8 cellular contexts compared by ENCODE assay signal in the genomic region with DNA sequence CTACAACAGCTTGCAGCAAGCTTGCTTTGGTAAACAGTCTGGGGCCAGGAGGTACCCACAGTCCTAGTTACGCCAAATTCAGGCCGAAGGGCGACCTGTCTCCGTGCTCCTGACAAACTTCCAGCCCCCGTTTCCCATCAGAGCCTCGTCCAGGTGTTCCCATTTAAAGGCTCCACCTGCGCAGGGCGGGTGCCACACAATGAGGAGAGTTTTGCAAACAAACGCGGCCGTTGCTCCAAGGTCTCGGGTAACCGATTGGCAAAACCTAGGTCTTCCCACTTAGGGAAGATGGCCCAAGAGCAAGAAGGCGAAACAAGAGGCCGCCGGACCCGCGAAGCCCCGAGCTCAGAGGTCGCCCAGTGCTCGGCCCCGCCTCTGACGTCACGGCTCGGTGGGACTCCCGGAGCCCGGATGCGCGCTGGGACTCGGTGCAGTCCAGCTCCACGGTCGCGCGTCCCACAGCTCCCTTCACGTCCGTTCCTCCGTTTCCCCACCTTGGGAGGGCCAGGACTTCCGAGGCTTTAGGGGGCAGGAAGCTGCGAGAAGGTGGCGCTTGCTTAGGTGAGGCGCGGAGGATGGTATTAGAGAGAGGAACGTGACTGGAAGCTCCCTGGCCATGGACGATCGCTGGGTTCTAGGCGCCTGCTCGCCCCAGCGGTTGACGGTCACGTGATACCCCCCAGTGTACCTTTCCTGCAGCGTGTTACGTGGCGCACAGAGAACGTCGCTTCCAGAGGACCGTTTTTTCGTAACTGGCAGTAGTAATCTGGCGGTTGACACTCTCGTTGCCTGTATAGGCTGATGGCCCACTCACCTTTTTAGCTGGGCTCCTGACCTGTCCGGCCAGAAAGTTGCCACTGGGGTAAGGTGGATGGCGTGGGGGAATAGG.
DNase-seq lines count a peak whose midpoint lies in the region; ATAC-seq, FAIRE-seq and TF ChIP-seq lines count a peak whose summit lies in the region.

No MANE protein-coding gene starts in this region.

- ATAC-seq in HG03045 (IDR thresholded peaks at IDR 0.05; ENCODE audit: unreplicated experiment), result peak; percentile 93

- peak; percentile 83 for FAIRE-seq in GM18507 (lab: Jason Lieb, UNC)

- peak; percentile 54 for DNase-seq in GM18507 (ENCODE audit: extremely low spot score, insufficient read length, low read depth)
- peak; percentile 80 for DNase-seq in RPMI8226
- peak; percentile 23 for DNase-seq in activated naive CD8-positive, alpha-beta T cell treated with anti-CD3 and anti-CD28 coated beads, Interleukin-2, amount 50 U/mL, for 16 hours (ENCODE audit: low read depth, low spot score)
- DNase-seq in hypothalamus (lab: John Stamatoyannopoulos, UW), result peak in 43 of 51 donors; percentile 3 to 67 (median 29)
- peak; percentile 25 to 51 for DNase-seq in stimulated activated CD4-positive, alpha-beta T cell treated with anti-CD3 and anti-CD28 coated beads, Interleukin-15, amount 100 ng/mL, for 1 hour (ENCODE audit: low read depth in 1 of 2, low spot score in 1 of 2)
- no peak for DNase-seq in HEK293T (ENCODE audit: extremely low spot score)
- DNase-seq in NCI-H82 treated with DMSO at 0.1 percent for 48 hours (lab: John Stamatoyannopoulos, UW; ENCODE audit: unreplicated experiment), result no peak

- CTCF ChIA-PET in HEK293T (lab: Yijun Ruan, JAX), result no interaction called here

- POLR2A ChIA-PET in HEK293T (lab: Yijun Ruan, JAX), result no interaction called here

TF ChIP-seq in HEK293T, 16 proteins besides CTCF, POLR2A, EP300 and RAD21:
- TF ChIP-seq HDGF (IDR thresholded peaks at IDR 0.05; ENCODE audit: borderline replicate concordance) (no peak), SP1 (IDR thresholded peaks at IDR 0.05) (no peak), ELF4 (IDR thresholded peaks at IDR 0.05) (no peak), CTBP1 (IDR thresholded peaks at IDR 0.05; ENCODE audit: borderline replicate concordance) (no peak), ZNF384 (IDR thresholded peaks at IDR 0.05) (no peak), ARNT (IDR thresholded peaks at IDR 0.05) (no peak), FOXM1 (IDR thresholded peaks at IDR 0.05; ENCODE audit: borderline replicate concordance) (no peak), L3MBTL2 (conservative IDR thresholded peaks at IDR 0.05) (no peak), FOXK2 (IDR thresholded peaks at IDR 0.05) (no peak), BHLHE40 (IDR thresholded peaks at IDR 0.05; ENCODE audit: borderline replicate concordance) (no peak), SUZ12 (IDR thresholded peaks at IDR 0.05) (no peak), FOXA1 (IDR thresholded peaks at IDR 0.05) (no peak), TARDBP (IDR thresholded peaks at IDR 0.05) (no peak), NFRKB (IDR thresholded peaks at IDR 0.05) (no peak), LEF1 (IDR thresholded peaks at IDR 0.05; ENCODE audit: borderline replicate concordance) (no peak)
- TF ChIP-seq, protein P1, sequence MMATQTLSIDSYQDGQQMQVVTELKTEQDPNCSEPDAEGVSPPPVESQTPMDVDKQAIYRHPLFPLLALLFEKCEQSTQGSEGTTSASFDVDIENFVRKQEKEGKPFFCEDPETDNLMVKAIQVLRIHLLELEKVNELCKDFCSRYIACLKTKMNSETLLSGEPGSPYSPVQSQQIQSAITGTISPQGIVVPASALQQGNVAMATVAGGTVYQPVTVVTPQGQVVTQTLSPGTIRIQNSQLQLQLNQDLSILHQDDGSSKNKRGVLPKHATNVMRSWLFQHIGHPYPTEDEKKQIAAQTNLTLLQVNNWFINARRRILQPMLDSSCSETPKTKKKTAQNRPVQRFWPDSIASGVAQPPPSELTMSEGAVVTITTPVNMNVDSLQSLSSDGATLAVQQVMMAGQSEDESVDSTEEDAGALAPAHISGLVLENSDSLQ (IDR thresholded peaks at IDR 0.05), result no peak
TF ChIP-seq in HEK293T: peak in this region for 0.

Comparison
In these comparisons a context has a peak if more than half of its experiments do, and no peak if none do; other contexts are left out.
1. DNase-seq: peak in GM18507 (single experiment), RPMI8226 (single experiment), activated naive CD8-positive, alpha-beta T cell treated with anti-CD3 and anti-CD28 coated beads, Interleukin-2, amount 50 U/mL, for 16 hours (single experiment), hypothalamus (43 of 51) and stimulated activated CD4-positive, alpha-beta T cell treated with anti-CD3 and anti-CD28 coated beads, Interleukin-15, amount 100 ng/mL, for 1 hour (2 of 2); none in HEK293T (single experiment) and NCI-H82 treated with DMSO at 0.1 percent for 48 hours (single experiment).